1 cellular context compared by ENCODE assay signal in the genomic region with DNA sequence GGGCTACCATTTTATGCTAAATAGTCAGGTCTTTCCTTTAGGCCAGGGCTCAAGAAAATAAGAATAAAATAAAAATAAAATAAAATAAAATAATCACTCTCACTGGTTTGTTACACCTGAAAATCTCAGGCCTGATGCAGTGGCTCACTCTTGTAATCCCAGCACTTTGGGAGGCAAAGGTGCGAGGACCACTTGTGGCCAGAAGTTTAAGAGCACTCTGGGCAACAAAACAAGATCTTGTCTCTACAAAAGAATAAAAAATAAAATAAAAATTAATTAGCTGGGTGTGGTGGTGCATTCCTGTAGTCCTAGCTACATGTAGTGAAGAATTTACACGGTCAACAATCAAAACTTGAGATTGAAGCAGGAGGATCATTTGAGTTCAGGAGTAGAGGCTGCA.
TF ChIP-seq lines count a peak whose summit lies in the region.

No MANE protein-coding gene starts in this region.

TF ChIP-seq in H1, 55 proteins besides CTCF, POLR2A, EP300 and RAD21:
- no peak for TF ChIP-seq E2F6 (IDR thresholded peaks at IDR 0.05)
- no peak for TF ChIP-seq MAX (IDR thresholded peaks at IDR 0.05)
- TF ChIP-seq SP1 (IDR thresholded peaks at IDR 0.05; ENCODE audit: low read depth, low read length), result no peak
- no peak for TF ChIP-seq KDM5A (IDR thresholded peaks at IDR 0.05; ENCODE audit: low read length)
- no peak for TF ChIP-seq SIX5 (IDR thresholded peaks at IDR 0.05; ENCODE audit: low read depth, low read length)
- no peak for TF ChIP-seq JUN (IDR thresholded peaks at IDR 0.05; ENCODE audit: low read depth, low read length)
- TF ChIP-seq SIRT6 (IDR thresholded peaks at IDR 0.05; ENCODE audit: low read length), result no peak
- no peak for TF ChIP-seq PHF8 (conservative IDR thresholded peaks at IDR 0.05; ENCODE audit: low read depth, low read length)
- no peak for TF ChIP-seq FOSL1 (IDR thresholded peaks at IDR 0.05; ENCODE audit: insufficient read depth, low read depth, low read length)
- no peak for TF ChIP-seq CHD7 (IDR thresholded peaks at IDR 0.05; ENCODE audit: insufficient replicate concordance, low read length)
- TF ChIP-seq BACH1 (IDR thresholded peaks at IDR 0.05; ENCODE audit: low read length), result no peak
- no peak for TF ChIP-seq CHD2 (IDR thresholded peaks at IDR 0.05; ENCODE audit: low read length)
